ENCODE assay signal across 8 cellular contexts in the genomic region with DNA sequence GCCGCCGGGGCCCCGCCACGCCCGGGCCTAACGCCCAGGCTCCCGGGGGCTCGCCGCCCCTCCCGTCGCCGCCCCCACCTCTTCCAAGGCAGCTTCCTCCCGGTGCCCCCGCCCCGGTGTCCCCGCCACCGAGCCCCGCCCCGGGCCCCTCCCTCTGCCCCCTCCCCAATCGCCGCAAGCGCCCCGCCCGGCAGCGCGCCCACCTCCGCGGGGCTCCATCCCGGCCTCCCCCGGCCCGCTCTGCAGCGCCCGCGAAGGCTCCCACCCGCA. TPM values are rescaled to one million over a fixed set of nuclear protein-coding genes. Genes with fewer than 3 reads are reported as not detected.
A peak's percentile ranks its signal among the peaks of the same experiment; 100 is the strongest.
DNase-seq lines count a peak whose midpoint lies in the region; ATAC-seq and TF ChIP-seq lines count a peak whose summit lies in the region.

No MANE protein-coding gene starts in this region.

- H3K36me3 ChIP-seq in Loucy (ENCODE audit: insufficient read depth, low read length) (no peaks in the 10 kb centered on the region), mammary epithelial cell (ENCODE audit: insufficient read depth, low read length) (peaks cover 3% of the 10 kb centered on the region), mesenchymal stem cell (ENCODE audit: control insufficient read depth in 1 of 2, insufficient read depth in 2 of 2, low read depth in 1 of 2, low read length in 2 of 2) (peaks cover 12 to 27% of the 10 kb centered on the region in 2 experiments), upper lobe of right lung (no peaks in the 10 kb centered on the region)

- H3K4ac ChIP-seq in mesenchymal stem cell (ENCODE audit: low read depth in 1 of 2, low read length in 2 of 2) = peak overlapping the region in 1 of 2 experiments; percentile 81

- peaks cover 19% of the 10 kb centered on the region for H4K20me1 ChIP-seq in Loucy (ENCODE audit: insufficient read depth, low read length, poor library complexity, severe bottlenecking)
- H4K20me1 ChIP-seq in mammary epithelial cell (ENCODE audit: insufficient read depth, low read length) = no peaks in the 10 kb centered on the region

- CTCF ChIA-PET in mammary epithelial cell (lab: Charles Lee; ENCODE audit: low non-redundant PET) = no interaction called here

- WGBS in mammary epithelial cell (ENCODE audit: low coverage, missing lambda C conversion rate) = 0% methylated on average over 2 of the region's 35 CpGs
- WGBS in mesenchymal stem cell = under 1% methylated on average over 20 of the region's 35 CpGs

- H3K18ac ChIP-seq in mesenchymal stem cell (ENCODE audit: low read depth in 1 of 2, low read length in 2 of 2) = peak overlapping the region; percentile 65 to 90

- H4K8ac ChIP-seq in mesenchymal stem cell (ENCODE audit: low read length) = peak overlapping the region; percentile 78

- TF ChIP-seq CTCF in Loucy (conservative IDR thresholded peaks at IDR 0.05; ENCODE audit: low read length) (no peak), mammary epithelial cell (conservative IDR thresholded peaks at IDR 0.05 in 1 of 2, IDR thresholded peaks at IDR 0.05 in 1 of 2; ENCODE audit: extremely low read depth in 1 of 2, insufficient read depth in 1 of 2, low read depth in 1 of 2, low read length in 2 of 2) (no peak), upper lobe of right lung (IDR thresholded peaks at IDR 0.05) (no peak)

- dilution Hi-C loops in mammary epithelial cell (cut with HindIII; ENCODE audit: low sequenced_read_pairs) = no loop called here

- no peak overlapping the region for H4K91ac ChIP-seq in mesenchymal stem cell (ENCODE audit: low read length)

- no peak overlapping the region for H3K23ac ChIP-seq in mesenchymal stem cell (ENCODE audit: low read length in 2 of 2)

- H3K4me2 ChIP-seq in Loucy (ENCODE audit: low read depth, low read length, poor library complexity, severe bottlenecking) (peak overlapping the region; percentile 93), mammary epithelial cell (ENCODE audit: insufficient read depth, low read depth, low read length) (peak overlapping the region; percentile 98), mesenchymal stem cell (ENCODE audit: low read length, poor library complexity, severe bottlenecking) (peak overlapping the region; percentile 93)

- H3K79me1 ChIP-seq in mesenchymal stem cell (replicated peaks; ENCODE audit: low read length, poor library complexity, severe bottlenecking) = peaks cover 17% of the 10 kb centered on the region

- H2AK5ac ChIP-seq in mesenchymal stem cell (ENCODE audit: low read length, severe bottlenecking) = no peak overlapping the region

- H3K14ac ChIP-seq in mesenchymal stem cell (ENCODE audit: low read length in 2 of 2) = no peak overlapping the region

- no peak overlapping the region for H2BK12ac ChIP-seq in mesenchymal stem cell (ENCODE audit: low read length in 2 of 2)

- H2AFZ ChIP-seq in Loucy (ENCODE audit: low read length) (no peak overlapping the region; the same call in 1 of the 2 replicates), mammary epithelial cell (ENCODE audit: low read depth, low read length) (peak overlapping the region; percentile 87), mesenchymal stem cell (ENCODE audit: low read depth, low read length) (peak overlapping the region; percentile 44)

- H3K9ac ChIP-seq in Loucy (ENCODE audit: low read depth, low read length, poor library complexity, severe bottlenecking) (peak overlapping the region; percentile 77), mammary epithelial cell (ENCODE audit: insufficient read depth, low read length) (peak overlapping the region; percentile 9), mesenchymal stem cell (ENCODE audit: low read length) (peak overlapping the region; percentile 91)

- H3K27ac ChIP-seq in mammary epithelial cell (ENCODE audit: insufficient read depth, low read depth, low read length) = peak overlapping the region; percentile 18
- H3K27ac ChIP-seq in mesenchymal stem cell (ENCODE audit: low read length, poor library complexity, severe bottlenecking) = no peak overlapping the region
- peak overlapping the region; percentile 92 for H3K27ac ChIP-seq in upper lobe of right lung

- peak overlapping the region; percentile 88 for H2BK5ac ChIP-seq in mesenchymal stem cell (ENCODE audit: low read depth, low read length, poor library complexity, severe bottlenecking)

- H2BK120ac ChIP-seq in mesenchymal stem cell (ENCODE audit: low read depth, low read length) = peak overlapping the region; percentile 98

- H3K9me3 ChIP-seq in Loucy (ENCODE audit: insufficient read depth, low read depth, low read length) (no peaks in the 10 kb centered on the region), mammary epithelial cell (replicated peaks; ENCODE audit: insufficient read depth, low read length) (no peaks in the 10 kb centered on the region), mesenchymal stem cell (ENCODE audit: control insufficient read depth, low read length) (no peaks in the 10 kb centered on the region), upper lobe of right lung (no peaks in the 10 kb centered on the region)

- DNase-seq in D341Med (ENCODE audit: low spot score) (peak; percentile 85), mammary epithelial cell (no peak), mesenchymal stem cell (no peak), upper lobe of right lung (no peak), putamen (ENCODE audit: low spot score) (no peak), globus pallidus (ENCODE audit: low spot score) (no peak)

- H3K79me2 ChIP-seq in Loucy (ENCODE audit: insufficient read depth, low read length) (peaks cover 41% of the 10 kb centered on the region), mammary epithelial cell (ENCODE audit: insufficient read depth, low read length) (peaks cover 51% of the 10 kb centered on the region)

- in situ Hi-C loops in mammary epithelial cell (cut with MboI; ENCODE audit: low sequenced_read_pairs in 2 of 2) = no loop called here

- H3K4me3 ChIP-seq in Loucy (ENCODE audit: low read length, poor library complexity, severe bottlenecking) = peak overlapping the region; percentile 85
- H3K4me3 ChIP-seq in mammary epithelial cell (replicated peaks in 1 of 3; ENCODE audit: insufficient read depth in 1 of 3, low read depth in 2 of 3, low read length in 3 of 3) = peak overlapping the region; percentile 82 to 96 (median 94)
- peak overlapping the region; percentile 80 to 85 for H3K4me3 ChIP-seq in mesenchymal stem cell (ENCODE audit: insufficient read depth in 1 of 2, low read depth in 1 of 2, low read length in 2 of 2)
- H3K4me3 ChIP-seq in upper lobe of right lung = peak overlapping the region; percentile 89

- H3K4me1 ChIP-seq in Loucy (ENCODE audit: insufficient read depth, low read length, poor library complexity, severe bottlenecking) (peaks cover 28% of the 10 kb centered on the region), mammary epithelial cell (ENCODE audit: insufficient read depth, low read length) (peaks cover 21% of the 10 kb centered on the region), mesenchymal stem cell (ENCODE audit: control insufficient read depth, insufficient read depth, low read depth, low read length) (peaks cover 36% of the 10 kb centered on the region), upper lobe of right lung (peaks cover 26% of the 10 kb centered on the region)

- intact Hi-C loops in mammary epithelial cell (cut with micrococcal nuclease) = loop anchor here (1.0 to 10.0 kb wide), 4 partner anchors 33 to 153 kb away; a partner anchor contains a TSS
- intact Hi-C loops in upper lobe of right lung (cut with DNase I) = no loop called here

- ATAC-seq in GM21515 (IDR thresholded peaks at IDR 0.05; ENCODE audit: unreplicated experiment) (peak; percentile 34), upper lobe of right lung (peak; percentile 55)

- BruUV-seq in mammary epithelial cell (replicated peaks; lab: Mats Ljungman, UMichigan) = no TSS peak

- H3F3A ChIP-seq in Loucy (ENCODE audit: low read depth) = no peaks in the 10 kb centered on the region

- H3K27me3 ChIP-seq in Loucy (ENCODE audit: insufficient read depth, low read length, poor library complexity, severe bottlenecking) (no peaks in the 10 kb centered on the region), mammary epithelial cell (ENCODE audit: insufficient read depth, low read length) (no peaks in the 10 kb centered on the region), mesenchymal stem cell (ENCODE audit: control insufficient read depth in 1 of 2, insufficient read depth in 1 of 2, low read length in 2 of 2) (no peaks in the 10 kb centered on the region), upper lobe of right lung (no peaks in the 10 kb centered on the region)

- no peaks in the 10 kb centered on the region for H3K9me2 ChIP-seq in Loucy (replicated peaks; ENCODE audit: low read depth, low read length)

- H2BK15ac ChIP-seq in mesenchymal stem cell (ENCODE audit: low read depth, poor library complexity, severe bottlenecking) = peak overlapping the region; percentile 97

RNA-seq across cellular contexts. Expression of a gene that starts 0.2 kb away (rescaled TPM):
- total RNA-seq in mammary epithelial cell (100 to 1,000 TPM; 142 to 188 TPM), upper lobe of right lung (134 TPM)
- 240 TPM for polyA plus RNA-seq in mammary epithelial cell
- 552 TPM for polyA minus RNA-seq in mammary epithelial cell
- polyA plus RNA-seq in mesenchymal stem cell (2013, experiment 1 of 2) = 86.3 TPM
- polyA plus RNA-seq in mesenchymal stem cell (2013, experiment 2 of 2) = 82.9 TPM

RNA-seq across cellular contexts. Expression of a gene that starts 50.4 kb away (rescaled TPM):
- total RNA-seq in mammary epithelial cell (10 to 100 TPM; 21.3 to 38.5 TPM), upper lobe of right lung (56.4 TPM)
- 23.3 TPM for polyA plus RNA-seq in mammary epithelial cell
- 7.2 TPM for polyA minus RNA-seq in mammary epithelial cell
- 16.6 TPM for polyA plus RNA-seq in mesenchymal stem cell (2013, experiment 1 of 2)
- 17.5 TPM for polyA plus RNA-seq in mesenchymal stem cell (2013, experiment 2 of 2)

Comparison
In these comparisons a context has a peak if more than half of its experiments do, and no peak if none do; other contexts are left out.
1. H3K9ac ChIP-seq: peak in every context shown above with its lines; median percentile 91 in mesenchymal stem cell; 77 in Loucy; 9 in mammary epithelial cell.